Comparison of ENCODE assay signal across 18 cellular contexts in genomic region chr11:26571861-26572654, GRCh38. TPM values are rescaled to one million over a fixed set of nuclear protein-coding genes. Genes with fewer than 3 reads are reported as not detected.
A peak's percentile ranks its signal among the peaks of the same experiment; 100 is the strongest.
DNase-seq lines count a peak whose midpoint lies in the region; ATAC-seq and TF ChIP-seq lines count a peak whose summit lies in the region.
"Had no signal": no experiment of that assay in that cellular context is flagged by ENCODE, and none has a peak within 500 bp of the region (broad histone marks: within the 10 kb centered on the region; RNA-seq: fewer than 3 reads in every experiment).

Gene MUC15, minus strand, starts transcription at chr11:26572263. Its CDS starts 5,169 bp downstream, at chr11:26567094.

- no peaks in the 10 kb centered on the region for H3K9me3 ChIP-seq in body of pancreas

- H3K4me3 Mint-ChIP-seq in progenitor cell of endocrine pancreas (ENCODE audit: low read depth) = peak within 1 kb of the TSS; percentile 8
- no peak within 1 kb of the TSS for H3K4me3 Mint-ChIP-seq in activated T-helper 2 cell treated with anti-CD3 and anti-CD28 coated beads, Interferon-gamma antibody, Interleukin-2, Interleukin-4, amounts not matched to agents 10 μg/mL and 5 μg/mL and 100 μg/mL, durations not matched to agents 14 hours and 24 hours and 36 hours (ENCODE audit: low read depth)
- H3K4me3 Mint-ChIP-seq: CD8-positive, alpha-beta T cell; natural killer cell; stimulated activated naive CD8-positive, alpha-beta T cell treated with anti-CD3 and anti-CD28 coated beads, Interleukin-15, amount 100 ng/mL, for 72 hours had no signal

- H3K27ac ChIP-seq in body of pancreas = peak within 1 kb of the TSS in 3 of 4 donors; percentile 48 to 73 (median 71)

- DNase-seq in body of pancreas (peak in 3 of 4 donors; percentile 11 to 47 (median 40)), islet precursor cell (peak; percentile 57), progenitor cell of endocrine pancreas (ENCODE audit: low spot score, unreplicated experiment) (no peak), COLO668 (lab: John Stamatoyannopoulos, UW; ENCODE audit: unreplicated experiment) (no peak)
- no peak for DNase-seq in activated T-helper 2 cell treated with anti-CD3 and anti-CD28 coated beads, Interferon-gamma antibody, Interleukin-2, Interleukin-4, amounts not matched to agents 10 μg/mL and 5 μg/mL and 100 μg/mL, durations not matched to agents 14 hours and 24 hours and 36 hours (ENCODE audit: low spot score)
- DNase-seq in activated T-cell treated with anti-CD3 and anti-CD28 coated beads, Interleukin-2, amount 50 U/mL, for 1 hour = no peak
- DNase-seq: CD8-positive, alpha-beta T cell; central memory CD4-positive, alpha-beta T cell; effector CD4-positive, alpha-beta T cell; IMR-90; MV-4-11; natural killer cell; NCI-H2081 treated with DMSO at 0.1 percent for 48 hours; NCI-H524 treated with DMSO at 0.1 percent for 48 hours; stimulated activated naive CD8-positive, alpha-beta T cell treated with anti-CD3 and anti-CD28 coated beads, Interleukin-15, amount 100 ng/mL, for 72 hours had no signal

- H3K4me1 ChIP-seq in body of pancreas = peaks cover 7% of the 10 kb centered on the region

- H3K4me3 ChIP-seq in body of pancreas = no peak within 1 kb of the TSS

- no peak for TF ChIP-seq CTCF in body of pancreas (IDR thresholded peaks at IDR 0.05)
- TF ChIP-seq CTCF in progenitor cell of endocrine pancreas (IDR thresholded peaks at IDR 0.05; ENCODE audit: unreplicated experiment) = no peak

- H3K27me3 ChIP-seq in body of pancreas = no peaks in the 10 kb centered on the region

- WGBS in body of pancreas, 2 donors = 30 to 36% methylated on average over 12 of the region's 12 CpGs

- peaks cover 31% of the 10 kb centered on the region for H3K4me1 Mint-ChIP-seq in progenitor cell of endocrine pancreas (ENCODE audit: low read depth)
- no peaks in the 10 kb centered on the region for H3K4me1 Mint-ChIP-seq in activated T-helper 2 cell treated with anti-CD3 and anti-CD28 coated beads, Interferon-gamma antibody, Interleukin-2, Interleukin-4, amounts not matched to agents 10 μg/mL and 5 μg/mL and 100 μg/mL, durations not matched to agents 14 hours and 24 hours and 36 hours (ENCODE audit: low read depth)
- H3K4me1 Mint-ChIP-seq: natural killer cell; stimulated activated naive CD8-positive, alpha-beta T cell treated with anti-CD3 and anti-CD28 coated beads, Interleukin-15, amount 100 ng/mL, for 72 hours had no signal

- H3K27ac Mint-ChIP-seq in progenitor cell of endocrine pancreas = peak within 1 kb of the TSS; percentile 79
- no peak within 1 kb of the TSS for H3K27ac Mint-ChIP-seq in activated T-helper 2 cell treated with anti-CD3 and anti-CD28 coated beads, Interferon-gamma antibody, Interleukin-2, Interleukin-4, amounts not matched to agents 10 μg/mL and 5 μg/mL and 100 μg/mL, durations not matched to agents 14 hours and 24 hours and 36 hours
- H3K27ac Mint-ChIP-seq: CD8-positive, alpha-beta T cell; natural killer cell; stimulated activated naive CD8-positive, alpha-beta T cell treated with anti-CD3 and anti-CD28 coated beads, Interleukin-15, amount 100 ng/mL, for 72 hours had no signal

- peak in 1 of 3 donors; percentile 30 for TF ChIP-seq POLR2A in body of pancreas (IDR thresholded peaks at IDR 0.05)

- intact Hi-C loops in body of pancreas (cut with DNase I) = no loop called here
- intact Hi-C loops in activated T-helper 2 cell treated with anti-CD3 and anti-CD28 coated beads, Interferon-gamma antibody, Interleukin-2, Interleukin-4, amounts not matched to agents 10 μg/mL and 5 μg/mL and 100 μg/mL, durations not matched to agents 14 hours and 24 hours and 36 hours (cut with micrococcal nuclease) = no loop called here

- no peaks in the 10 kb centered on the region for H3K36me3 Mint-ChIP-seq in progenitor cell of endocrine pancreas (ENCODE audit: insufficient read depth)
- H3K36me3 Mint-ChIP-seq in activated T-helper 2 cell treated with anti-CD3 and anti-CD28 coated beads, Interferon-gamma antibody, Interleukin-2, Interleukin-4, amounts not matched to agents 10 μg/mL and 5 μg/mL and 100 μg/mL, durations not matched to agents 14 hours and 24 hours and 36 hours (ENCODE audit: low read depth) = no peaks in the 10 kb centered on the region
- H3K36me3 Mint-ChIP-seq: CD8-positive, alpha-beta T cell; natural killer cell had no signal

- peak; percentile 45 for ATAC-seq in GM18868 (IDR thresholded peaks at IDR 0.05; ENCODE audit: unreplicated experiment)
- peak; percentile 69 for ATAC-seq in body of pancreas
- no peak for ATAC-seq in GM19397 (IDR thresholded peaks at IDR 0.05; ENCODE audit: unreplicated experiment)
- ATAC-seq: activated CD4-positive, CD25-positive, alpha-beta regulatory T cell treated with anti-CD3 and anti-CD28 coated beads, Interleukin-2, amount 50 U/mL, for 24 hours; CD8-positive, alpha-beta T cell; natural killer cell; stimulated activated naive CD8-positive, alpha-beta T cell treated with anti-CD3 and anti-CD28 coated beads, Interleukin-15, amount 100 ng/mL, for 72 hours had no signal

- H3K9me3 Mint-ChIP-seq in progenitor cell of endocrine pancreas (ENCODE audit: low read depth) = no peaks in the 10 kb centered on the region
- peaks cover 9% of the 10 kb centered on the region for H3K9me3 Mint-ChIP-seq in activated T-helper 2 cell treated with anti-CD3 and anti-CD28 coated beads, Interferon-gamma antibody, Interleukin-2, Interleukin-4, amounts not matched to agents 10 μg/mL and 5 μg/mL and 100 μg/mL, durations not matched to agents 14 hours and 24 hours and 36 hours
- H3K9me3 Mint-ChIP-seq: stimulated activated naive CD8-positive, alpha-beta T cell treated with anti-CD3 and anti-CD28 coated beads, Interleukin-15, amount 100 ng/mL, for 72 hours had no signal

- H3K27me3 Mint-ChIP-seq in progenitor cell of endocrine pancreas = no peaks in the 10 kb centered on the region
- no peaks in the 10 kb centered on the region for H3K27me3 Mint-ChIP-seq in activated T-helper 2 cell treated with anti-CD3 and anti-CD28 coated beads, Interferon-gamma antibody, Interleukin-2, Interleukin-4, amounts not matched to agents 10 μg/mL and 5 μg/mL and 100 μg/mL, durations not matched to agents 14 hours and 24 hours and 36 hours (ENCODE audit: low read depth)
- H3K27me3 Mint-ChIP-seq: stimulated activated naive CD8-positive, alpha-beta T cell treated with anti-CD3 and anti-CD28 coated beads, Interleukin-15, amount 100 ng/mL, for 72 hours had no signal

- no peaks in the 10 kb centered on the region for H3K36me3 ChIP-seq in body of pancreas (replicated peaks in 1 of 2; ENCODE audit: insufficient read depth in 1 of 2, low read depth in 2 of 2)

RNA-seq across cellular contexts. Expression of gene MUC15, which starts in this region (rescaled TPM):
- total RNA-seq in body of pancreas (1 to 10 TPM; 8.0 to 9.2 TPM), progenitor cell of endocrine pancreas (0.31 and 0.53 TPM in 2 replicates)
- total RNA-seq in activated T-helper 2 cell treated with anti-CD3 and anti-CD28 coated beads, Interferon-gamma antibody, Interleukin-2, Interleukin-4, amounts not matched to agents 10 μg/mL and 5 μg/mL and 100 μg/mL, durations not matched to agents 14 hours and 24 hours and 36 hours = not detected in 2 replicates
- total RNA-seq: CD8-positive, alpha-beta T cell; IMR-90; natural killer cell had no signal

Comparison
In these comparisons a context has a peak if more than half of its experiments do, and no peak if none do; other contexts are left out.
1. DNase-seq: peak in body of pancreas (3 of 4) and islet precursor cell (single experiment); none in progenitor cell of endocrine pancreas (single experiment), activated T-helper 2 cell treated with anti-CD3 and anti-CD28 coated beads, Interferon-gamma antibody, Interleukin-2, Interleukin-4, amounts not matched to agents 10 μg/mL and 5 μg/mL and 100 μg/mL, durations not matched to agents 14 hours and 24 hours and 36 hours (single experiment), COLO668 (single experiment) and activated T-cell treated with anti-CD3 and anti-CD28 coated beads, Interleukin-2, amount 50 U/mL, for 1 hour (single experiment).